8 cellular contexts compared by ENCODE assay signal in genomic region chr1:30976143-30976542, GRCh38.
DNase-seq lines count a peak whose midpoint lies in the region; ATAC-seq and TF ChIP-seq lines count a peak whose summit lies in the region.
"Had no signal": no experiment of that assay in that cellular context is flagged by ENCODE, and none has a peak within 500 bp of the region (broad histone marks: within the 10 kb centered on the region; RNA-seq: fewer than 3 reads in every experiment).

No MANE protein-coding gene starts in this region.

- no peak overlapping the region for H3K4me3 Mint-ChIP-seq in activated T-helper 17 cell treated with anti-CD3 and anti-CD28 coated beads, Interleukin-2, amount 50 U/mL, for 72 hours
- no peak overlapping the region for H3K4me3 Mint-ChIP-seq in stimulated activated effector memory CD8-positive, alpha-beta T cell treated with anti-CD3 and anti-CD28 coated beads, Interleukin-12 subunit alpha, Interleukin-12 subunit beta, amount 100 ng/mL, for 72 hours

- H3K36me3 ChIP-seq in GM23248 (ENCODE audit: low read depth) (peaks cover 46% of the 10 kb centered on the region; the same call in 1 of the 2 replicates), left ventricle myocardium inferior (peaks cover 31% of the 10 kb centered on the region)

- peaks cover 29% of the 10 kb centered on the region for H3F3A ChIP-seq in GM23248 (ENCODE audit: insufficient read depth)

- in situ Hi-C loops in GM23248 (cut with MboI): no loop called here

- H3K9me2 ChIP-seq in GM23248 (ENCODE audit: insufficient read depth): no peaks in the 10 kb centered on the region

- peaks cover 12% of the 10 kb centered on the region; the same call in 1 of the 2 replicates for H4K20me1 ChIP-seq in GM23248 (ENCODE audit: insufficient read depth)

- peaks cover 22% of the 10 kb centered on the region for H3K4me1 ChIP-seq in GM23248 (ENCODE audit: insufficient read depth)
- peaks cover 44% of the 10 kb centered on the region for H3K4me1 ChIP-seq in left ventricle myocardium inferior

- peak overlapping the region; percentile 27; the same call in 1 of the 2 replicates for H3K9ac ChIP-seq in GM23248

- H3K36me3 Mint-ChIP-seq in activated T-helper 17 cell treated with anti-CD3 and anti-CD28 coated beads, Interleukin-2, amount 50 U/mL, for 72 hours (ENCODE audit: low read depth): peaks cover 98% of the 10 kb centered on the region
- H3K36me3 Mint-ChIP-seq in stimulated activated effector memory CD8-positive, alpha-beta T cell treated with anti-CD3 and anti-CD28 coated beads, Interleukin-12 subunit alpha, Interleukin-12 subunit beta, amount 100 ng/mL, for 72 hours: peaks cover 100% of the 10 kb centered on the region

- H3K27ac Mint-ChIP-seq in activated T-helper 17 cell treated with anti-CD3 and anti-CD28 coated beads, Interleukin-2, amount 50 U/mL, for 72 hours: peak overlapping the region; percentile 90
- peak overlapping the region; percentile 89 for H3K27ac Mint-ChIP-seq in stimulated activated effector memory CD8-positive, alpha-beta T cell treated with anti-CD3 and anti-CD28 coated beads, Interleukin-12 subunit alpha, Interleukin-12 subunit beta, amount 100 ng/mL, for 72 hours

- no peak for ATAC-seq in activated T-helper 17 cell treated with anti-CD3 and anti-CD28 coated beads, Interleukin-2, amount 50 U/mL, for 72 hours (replicated peaks)
- ATAC-seq in stimulated activated effector memory CD8-positive, alpha-beta T cell treated with anti-CD3 and anti-CD28 coated beads, Interleukin-12 subunit alpha, Interleukin-12 subunit beta, amount 100 ng/mL, for 72 hours: no peak
- no peak for ATAC-seq in HG03108 (IDR thresholded peaks at IDR 0.05; ENCODE audit: unreplicated experiment)
- ATAC-seq in GM18868 (IDR thresholded peaks at IDR 0.05; ENCODE audit: unreplicated experiment): no peak

- H3K9me3 ChIP-seq in GM23248 (ENCODE audit: low read depth): no peaks in the 10 kb centered on the region
- H3K9me3 ChIP-seq in left ventricle myocardium inferior (replicated peaks): no peaks in the 10 kb centered on the region

- H3K4me1 Mint-ChIP-seq in activated T-helper 17 cell treated with anti-CD3 and anti-CD28 coated beads, Interleukin-2, amount 50 U/mL, for 72 hours: peaks cover 26% of the 10 kb centered on the region
- H3K4me1 Mint-ChIP-seq in stimulated activated effector memory CD8-positive, alpha-beta T cell treated with anti-CD3 and anti-CD28 coated beads, Interleukin-12 subunit alpha, Interleukin-12 subunit beta, amount 100 ng/mL, for 72 hours: peaks cover 34% of the 10 kb centered on the region

- H3K4me2 ChIP-seq in GM23248 (ENCODE audit: unreplicated experiment): peak overlapping the region; percentile 60

- H2AFZ ChIP-seq in GM23248: no peak overlapping the region

- peaks cover 94% of the 10 kb centered on the region for H3K79me2 ChIP-seq in GM23248 (ENCODE audit: insufficient read depth)

- intact Hi-C loops in left ventricle myocardium inferior (cut with micrococcal nuclease): no loop called here

- no peaks in the 10 kb centered on the region for H3K9me3 Mint-ChIP-seq in activated T-helper 17 cell treated with anti-CD3 and anti-CD28 coated beads, Interleukin-2, amount 50 U/mL, for 72 hours
- no peaks in the 10 kb centered on the region for H3K9me3 Mint-ChIP-seq in stimulated activated effector memory CD8-positive, alpha-beta T cell treated with anti-CD3 and anti-CD28 coated beads, Interleukin-12 subunit alpha, Interleukin-12 subunit beta, amount 100 ng/mL, for 72 hours

- 5 to 9% methylated on average over 2 of the region's 2 CpGs for WGBS in GM23248 (ENCODE audit: low coverage in 1 of 2, low lambda C conversion rate in 2 of 2, missing lambda C conversion rate in 2 of 2), 2 experiments

- H3K27ac ChIP-seq in GM23248 (peak overlapping the region; percentile 67), left ventricle myocardium inferior (replicated peaks) (peak overlapping the region; percentile 57)

- H3K4me3 ChIP-seq in GM23248 (0 out of 2 replicates have a peak overlapping the region, but pooled peaks have one; percentile 4), left ventricle myocardium inferior (no peak overlapping the region)

- H3K27me3 ChIP-seq in GM23248 (replicated peaks; ENCODE audit: insufficient read depth) (no peaks in the 10 kb centered on the region), left ventricle myocardium inferior (ENCODE audit: low read depth) (no peaks in the 10 kb centered on the region)

- no peaks in the 10 kb centered on the region for H3K27me3 Mint-ChIP-seq in activated T-helper 17 cell treated with anti-CD3 and anti-CD28 coated beads, Interleukin-2, amount 50 U/mL, for 72 hours

- no peak for TF ChIP-seq CTCF in left ventricle myocardium inferior (IDR thresholded peaks at IDR 0.05; ENCODE audit: borderline replicate concordance)

- DNase-seq in GM23248: peak; percentile 75
- DNase-seq in left ventricle myocardium inferior: no peak
- DNase-seq in stimulated activated effector memory CD8-positive, alpha-beta T cell treated with anti-CD3 and anti-CD28 coated beads, Interleukin-12 subunit alpha, Interleukin-12 subunit beta, amount 100 ng/mL, for 72 hours (ENCODE audit: low spot score in 2 of 2): no peak
- no peak for DNase-seq in D341Med (ENCODE audit: low spot score)
- DNase-seq: NCI-H524 treated with DMSO at 0.1 percent for 48 hours had no signal
